In the genomic region with DNA sequence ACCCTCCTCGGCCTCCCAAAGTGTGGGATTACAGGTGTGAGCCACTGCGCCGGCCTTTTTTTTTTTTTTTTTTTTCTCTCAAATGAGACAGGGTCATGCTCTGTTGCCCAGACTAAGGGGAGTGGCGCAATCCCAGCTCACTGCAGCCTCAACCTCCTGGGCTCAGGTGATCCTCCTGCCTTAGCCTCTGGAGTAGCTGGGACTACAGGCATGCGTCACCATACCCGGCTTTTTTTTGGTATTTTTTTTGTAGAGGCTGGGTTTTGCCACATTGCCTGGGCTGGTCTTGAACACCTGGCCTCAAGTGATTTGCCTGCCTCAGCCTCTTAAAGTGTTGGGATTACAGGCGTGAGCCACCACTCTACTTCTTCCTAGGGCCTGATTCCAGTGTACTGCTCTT, we compare ENCODE assay signal across 22 cellular contexts.
"Had no signal": no experiment of that assay in that cellular context is flagged by ENCODE, and none has a peak within 500 bp of the region (broad histone marks: within the 10 kb centered on the region; RNA-seq: fewer than 3 reads in every experiment).

No MANE protein-coding gene starts in this region.

- FAIRE-seq: TTC549 had no signal

- ATAC-seq: activated naive CD4-positive, alpha-beta T cell treated with anti-CD3 and anti-CD28 coated beads, Interleukin-2, amount 50 U/mL, for 72 hours; activated T-helper 17 cell treated with anti-CD3 and anti-CD28 coated beads, Interleukin-2, amount 50 U/mL, for 72 hours; foreskin keratinocyte; natural killer cell had no signal

- H3K27me3 ChIP-seq: cardiac muscle cell, foreskin keratinocyte, left lung, sigmoid colon, testis, upper lobe of left lung had no signal

- H3K27ac Mint-ChIP-seq: activated T-cell treated with anti-CD3 and anti-CD28 coated beads, Interleukin-2, amount 50 U/mL, for 24 hours; activated T-helper 17 cell treated with anti-CD3 and anti-CD28 coated beads, Interleukin-2, amount 50 U/mL, for 72 hours; immature natural killer cell; natural killer cell had no signal

- H3K9me3 ChIP-seq: left lung, sigmoid colon, testis, upper lobe of left lung had no signal

- H3K27me3 Mint-ChIP-seq: activated T-cell treated with anti-CD3 and anti-CD28 coated beads, Interleukin-2, amount 50 U/mL, for 24 hours; activated T-helper 17 cell treated with anti-CD3 and anti-CD28 coated beads, Interleukin-2, amount 50 U/mL, for 72 hours had no signal

- DNase-seq: activated CD4-positive, alpha-beta T cell treated with anti-CD3 and anti-CD28 coated beads, Interleukin-2, amount 50 U/mL, for 4 hours; activated CD8-positive, alpha-beta memory T cell treated with anti-CD3 and anti-CD28 coated beads for 24 hours; activated CD8-positive, alpha-beta memory T cell treated with anti-CD3 and anti-CD28 coated beads, Interleukin-2, amount 50 U/mL, for 4 hours; activated T-cell treated with anti-CD3 and anti-CD28 coated beads, Interleukin-2, amount 50 U/mL, for 24 hours; amniotic stem cell; effector memory CD4-positive, alpha-beta T cell; foreskin keratinocyte; immature natural killer cell; left lung; midbrain; natural killer cell; sigmoid colon; stimulated activated CD4-positive, alpha-beta T cell treated with anti-CD3 and anti-CD28 coated beads, Interleukin-2, amount 100 ng/mL, for 48 hours; stimulated activated CD8-positive, alpha-beta memory T cell treated with anti-CD3 and anti-CD28 coated beads, Interleukin-4, amount 100 ng/mL, for 48 hours; stimulated activated naive CD4-positive, alpha-beta T cell; testis; upper lobe of left lung had no signal

- H3K36me3 Mint-ChIP-seq: natural killer cell had no signal

- H3K27ac ChIP-seq: cardiac muscle cell, foreskin keratinocyte, left lung, sigmoid colon, upper lobe of left lung had no signal

- H3K36me3 ChIP-seq: cardiac muscle cell, left lung, sigmoid colon, upper lobe of left lung had no signal

- H3K9me3 Mint-ChIP-seq: activated T-helper 17 cell treated with anti-CD3 and anti-CD28 coated beads, Interleukin-2, amount 50 U/mL, for 72 hours; immature natural killer cell; natural killer cell had no signal

- H3K4me3 Mint-ChIP-seq: activated T-cell treated with anti-CD3 and anti-CD28 coated beads, Interleukin-2, amount 50 U/mL, for 24 hours; activated T-helper 17 cell treated with anti-CD3 and anti-CD28 coated beads, Interleukin-2, amount 50 U/mL, for 72 hours; immature natural killer cell; natural killer cell had no signal

- H3K4me3 ChIP-seq: cardiac muscle cell, left lung, lung, sigmoid colon, testis, upper lobe of left lung had no signal
